Comparison of ENCODE assay signal across 8 cellular contexts in genomic region chr12:15899282-15899870, GRCh38. TPM values are rescaled to one million over a fixed set of nuclear protein-coding genes. Genes with fewer than 3 reads are reported as not detected.
DNase-seq lines count a peak whose midpoint lies in the region; ATAC-seq and TF ChIP-seq lines count a peak whose summit lies in the region.

No MANE protein-coding gene starts in this region.

- intact Hi-C loops in heart left ventricle (cut with DNase I) (no loop called here), left cardiac atrium (cut with DNase I) (no loop called here), thyroid gland (cut with DNase I) (no loop called here)

- H3K27me3 ChIP-seq in heart left ventricle (no peaks in the 10 kb centered on the region), RWPE2 (ENCODE audit: insufficient read depth, poor library complexity, severe bottlenecking) (no peaks in the 10 kb centered on the region), thyroid gland (no peaks in the 10 kb centered on the region)

- H3K4me1 Mint-ChIP-seq in stimulated activated naive B cell treated with anti-CD40 and anti-IgM and Interleukin-4, amounts not matched to agents 10 μg/mL and 1 μg/mL and 100 μg/mL, for 72 hours = peaks cover 4 to 6% of the 10 kb centered on the region in 2 donors

- TF ChIP-seq CTCF in heart left ventricle (IDR thresholded peaks at IDR 0.05) (peak; percentile 59 to 82 (median 66)), RWPE2 (IDR thresholded peaks at IDR 0.05; ENCODE audit: poor library complexity, severe bottlenecking) (peak; percentile 65), foreskin fibroblast (IDR thresholded peaks at IDR 0.05; ENCODE audit: low read depth, low read length) (peak; percentile 49), thyroid gland (IDR thresholded peaks at IDR 0.05) (peak in 5 of 6 experiments; percentile 12 to 66 (median 49))

- H3K27me3 Mint-ChIP-seq in stimulated activated naive B cell treated with anti-CD40 and anti-IgM and Interleukin-4, amounts not matched to agents 10 μg/mL and 1 μg/mL and 100 μg/mL, for 72 hours = no peaks in the 10 kb centered on the region

- peaks cover 0 to 22% (median 0%) of the 10 kb centered on the region in 12 donors for H3K4me1 ChIP-seq in heart left ventricle
- no peaks in the 10 kb centered on the region for H3K4me1 ChIP-seq in RWPE2 (ENCODE audit: insufficient read depth, poor library complexity, severe bottlenecking)
- H3K4me1 ChIP-seq in thyroid gland = no peaks in the 10 kb centered on the region

- H3K27ac ChIP-seq in heart left ventricle = peak overlapping the region in 1 of 12 donors; percentile 48
- H3K27ac ChIP-seq in RWPE2 (ENCODE audit: poor library complexity, severe bottlenecking) = no peak overlapping the region
- no peak overlapping the region for H3K27ac ChIP-seq in thyroid gland

- no peaks in the 10 kb centered on the region for H3K9me3 Mint-ChIP-seq in stimulated activated naive B cell treated with anti-CD40 and anti-IgM and Interleukin-4, amounts not matched to agents 10 μg/mL and 1 μg/mL and 100 μg/mL, for 72 hours

- H3K4me3 ChIP-seq in heart left ventricle = no peak overlapping the region
- no peak overlapping the region for H3K4me3 ChIP-seq in RWPE2 (ENCODE audit: severe bottlenecking)
- H3K4me3 ChIP-seq in foreskin fibroblast (ENCODE audit: low read depth in 1 of 2, low read length in 2 of 2) = no peak overlapping the region
- no peak overlapping the region for H3K4me3 ChIP-seq in thyroid gland (replicated peaks in 1 of 3)

- ATAC-seq in heart left ventricle (peak in 1 of 4 donors; percentile 45), left cardiac atrium (no peak), HG02938 (IDR thresholded peaks at IDR 0.05; ENCODE audit: unreplicated experiment) (peak; percentile 53), RWPE2 (ENCODE audit: low read depth) (no peak)
- ATAC-seq in stimulated activated naive B cell treated with anti-CD40 and anti-IgM and Interleukin-4, amounts not matched to agents 10 μg/mL and 1 μg/mL and 100 μg/mL, for 72 hours (replicated peaks) = no peak

- H3K36me3 ChIP-seq in heart left ventricle = peaks cover 0 to 100% (median 76%) of the 10 kb centered on the region in 9 donors
- peaks cover 65% of the 10 kb centered on the region for H3K36me3 ChIP-seq in RWPE2 (ENCODE audit: low read depth)
- H3K36me3 ChIP-seq in thyroid gland = peaks cover 25 to 42% of the 10 kb centered on the region in 2 donors

- no peak for DNase-seq in heart left ventricle
- DNase-seq in left cardiac atrium = no peak
- no peak for DNase-seq in RWPE2 (ENCODE audit: low spot score)
- peak in 1 of 2 donors; percentile 34 for DNase-seq in foreskin fibroblast
- no peak for DNase-seq in thyroid gland
- no peak for DNase-seq in epidermal melanocyte (ENCODE audit: insufficient read length, low spot score)
- DNase-seq in stimulated activated naive B cell treated with anti-CD40 and anti-IgM and Interleukin-4, amounts not matched to agents 10 μg/mL and 1 μg/mL and 100 μg/mL, for 72 hours = no peak

- H3K4me3 Mint-ChIP-seq in stimulated activated naive B cell treated with anti-CD40 and anti-IgM and Interleukin-4, amounts not matched to agents 10 μg/mL and 1 μg/mL and 100 μg/mL, for 72 hours = no peak overlapping the region

- H3K27ac Mint-ChIP-seq in stimulated activated naive B cell treated with anti-CD40 and anti-IgM and Interleukin-4, amounts not matched to agents 10 μg/mL and 1 μg/mL and 100 μg/mL, for 72 hours = no peak overlapping the region

- peaks cover 17 to 39% of the 10 kb centered on the region in 2 donors for H3K36me3 Mint-ChIP-seq in stimulated activated naive B cell treated with anti-CD40 and anti-IgM and Interleukin-4, amounts not matched to agents 10 μg/mL and 1 μg/mL and 100 μg/mL, for 72 hours

- H3K9me3 ChIP-seq in heart left ventricle = no peaks in the 10 kb centered on the region
- no peaks in the 10 kb centered on the region for H3K9me3 ChIP-seq in RWPE2 (ENCODE audit: severe bottlenecking)
- H3K9me3 ChIP-seq in thyroid gland = no peaks in the 10 kb centered on the region

- TF ChIP-seq POLR2A in heart left ventricle (IDR thresholded peaks at IDR 0.05) (no peak), thyroid gland (IDR thresholded peaks at IDR 0.05) (no peak)

RNA-seq across cellular contexts. Expression of gene DERA, which starts 11.8 kb away (rescaled TPM):
- total RNA-seq in heart left ventricle (10 to 100 TPM; 21.4 to 44.3 (median 23.8) TPM), left cardiac atrium (10 to 100 TPM; 15.7 to 21.0 TPM), thyroid gland (10 to 100 TPM; 54.1 to 74.3 (median 69.5) TPM)
- 10 to 100 TPM; 19.0 to 30.6 TPM for polyA plus RNA-seq in heart left ventricle

RNA-seq across cellular contexts. Expression of gene STRAP, which starts 17.2 kb away (rescaled TPM):
- 100 to 1,000 TPM in 6 of 9 donors, 10 to 100 TPM in 3; 61.6 to 176 (median 111) TPM for total RNA-seq in heart left ventricle
- polyA plus RNA-seq in heart left ventricle = 100 to 1,000 TPM; 148 to 237 TPM
- total RNA-seq in left cardiac atrium = 100 to 1,000 TPM in 1 of 2 donors, 10 to 100 TPM in 1; 96.4 to 128 TPM
- total RNA-seq in thyroid gland = 100 to 1,000 TPM in 1 of 4 donors, 10 to 100 TPM in 3; 84.9 to 100 (median 93.3) TPM
